9 cellular contexts compared by ENCODE assay signal in the genomic region with DNA sequence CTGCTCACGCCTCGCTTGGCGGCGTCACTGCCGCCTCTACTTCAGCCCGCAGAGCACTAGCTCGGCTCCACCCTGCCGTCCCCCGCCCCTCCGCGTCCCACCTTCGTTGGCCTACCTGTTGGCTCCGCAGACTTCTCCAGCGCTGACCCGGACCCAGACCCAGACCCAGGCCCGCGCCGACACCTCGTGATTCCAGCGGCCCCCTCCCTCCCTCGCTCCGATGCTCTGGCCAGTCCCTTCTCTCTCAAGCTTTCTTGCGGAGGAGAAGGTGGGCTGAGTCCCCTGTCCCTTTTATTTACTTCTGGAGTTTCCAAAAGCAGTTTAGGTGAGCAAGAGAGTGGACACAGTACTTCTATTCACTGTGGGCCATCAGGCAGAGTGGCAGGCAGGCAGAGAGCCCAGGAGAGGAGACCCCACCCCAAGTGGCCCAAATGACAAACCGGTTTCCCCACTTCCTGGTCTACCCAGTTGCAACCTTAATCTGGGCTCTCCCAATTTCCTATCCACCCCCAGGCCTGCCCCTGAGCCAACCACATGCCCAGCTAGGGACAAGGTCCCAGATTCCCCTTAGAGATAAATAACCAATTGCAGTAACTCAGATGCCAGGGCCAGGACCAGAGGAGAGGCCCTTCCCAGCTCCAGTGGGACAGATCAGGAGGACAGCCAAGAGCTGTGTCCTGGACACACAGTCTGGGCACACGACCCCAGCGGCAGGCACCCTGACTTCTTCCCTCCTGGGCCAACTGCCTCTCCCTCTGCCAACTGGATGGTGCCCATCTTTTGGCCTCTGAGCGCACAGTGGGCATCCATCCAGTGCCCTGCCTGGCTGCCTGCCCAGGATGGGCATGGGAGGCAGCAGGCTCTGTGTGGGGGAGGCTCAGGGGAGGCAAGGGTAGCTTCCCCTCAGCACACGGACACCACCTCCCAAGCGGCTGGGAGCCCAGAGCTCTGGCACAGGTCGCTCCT. TPM values are rescaled to one million over a fixed set of nuclear protein-coding genes. Genes with fewer than 3 reads are reported as not detected.
DNase-seq lines count a peak whose midpoint lies in the region; TF ChIP-seq lines count a peak whose summit lies in the region.
"Had no signal": no experiment of that assay in that cellular context is flagged by ENCODE, and none has a peak within 500 bp of the region (broad histone marks: within the 10 kb centered on the region; RNA-seq: fewer than 3 reads in every experiment).

No MANE protein-coding gene starts in this region.

- no peaks in the 10 kb centered on the region for H3K9me2 ChIP-seq in neural cell (ENCODE audit: insufficient read depth, low read length)

- peak; percentile 59 for TF ChIP-seq CTCF in C4-2B (conservative IDR thresholded peaks at IDR 0.05)
- no peak for TF ChIP-seq CTCF in neural cell (IDR thresholded peaks at IDR 0.05; ENCODE audit: poor library complexity, severe bottlenecking)
- no peak for TF ChIP-seq CTCF in GM10248 (IDR thresholded peaks at IDR 0.05; ENCODE audit: control extremely low read depth, extremely low read depth, low read depth, missing control alignments)

- CTCF ChIA-PET in GM10248 (lab: Yijun Ruan, JAX) = interaction anchor here (1.0 to 4.7 kb wide), 15 partner anchors 9 to 114 kb away, joined by 3 to 22 read pairs (median 4); no protein-coding TSS in a partner anchor

- no peaks in the 10 kb centered on the region for H3K9me3 ChIP-seq in neural cell (ENCODE audit: low read length)

- H2AFZ ChIP-seq in neural cell (ENCODE audit: low read depth, low read length) = peak overlapping the region; percentile 27

- H3K9ac ChIP-seq in neural cell (ENCODE audit: low read length) = peak overlapping the region; percentile 87

- no peaks in the 10 kb centered on the region for H4K20me1 ChIP-seq in neural cell (ENCODE audit: insufficient read depth)

- peak; percentile 30 for DNase-seq in NCI-H2029 treated with DMSO at 0.1 percent for 48 hours (lab: John Stamatoyannopoulos, UW)
- DNase-seq in ecto neural progenitor cell (ENCODE audit: low spot score) = peak; percentile 53
- DNase-seq in NCI-H2081 treated with DMSO at 0.1 percent for 48 hours (lab: John Stamatoyannopoulos, UW) = no peak
- DNase-seq in OCI-M1 (lab: John Stamatoyannopoulos, UW) = no peak
- no peak for DNase-seq in GM10248 (ENCODE audit: extremely low spot score)
- no peak for DNase-seq in SHP77 (lab: John Stamatoyannopoulos, UW)
- DNase-seq: kidney glomerular epithelial cell had no signal

- H3K4me2 ChIP-seq in neural cell (ENCODE audit: low read length) = peak overlapping the region; percentile 39

- no peak for TF ChIP-seq RAD21 in neural cell (conservative IDR thresholded peaks at IDR 0.05)

- no peaks in the 10 kb centered on the region for H3K36me3 ChIP-seq in neural cell (ENCODE audit: insufficient read depth, low read length)

- H3K4me3 ChIP-seq in neural cell (ENCODE audit: low read length) = peak overlapping the region; percentile 81

- H3F3A ChIP-seq in neural cell (ENCODE audit: insufficient read depth, low read length, poor library complexity, severe bottlenecking) = peaks cover 4% of the 10 kb centered on the region

- no peaks in the 10 kb centered on the region for H3K27me3 ChIP-seq in neural cell (ENCODE audit: insufficient read depth, low read depth, low read length)

- peak overlapping the region; percentile 93 for H3K27ac ChIP-seq in C4-2B
- H3K27ac ChIP-seq in neural cell (ENCODE audit: low read length) = peak overlapping the region; percentile 81

- POLR2A ChIA-PET in GM10248 (lab: Yijun Ruan, JAX) = interaction anchor here (0.5 kb wide), 1 partner anchor 46 kb away, joined by 3 read pairs; no protein-coding TSS in a partner anchor

- TF ChIP-seq EP300 in neural cell (conservative IDR thresholded peaks at IDR 0.05; ENCODE audit: poor library complexity, severe bottlenecking) = no peak

- peaks cover 42% of the 10 kb centered on the region for H3K79me2 ChIP-seq in neural cell (replicated peaks; ENCODE audit: insufficient read depth, low read length)

TF ChIP-seq in neural cell, 6 proteins besides CTCF, POLR2A, EP300 and RAD21:
- TF ChIP-seq POLR2AphosphoS5 (IDR thresholded peaks at IDR 0.05) = no peak

RNA-seq across cellular contexts. Expression of a gene that starts 1.2 kb away (rescaled TPM):
- polyA plus RNA-seq in neural cell = 18.0 and 22.8 TPM in 2 replicates
- polyA minus RNA-seq in neural cell = 52.8 and 59.2 TPM in 2 replicates

Comparison
In these comparisons a context has a peak if more than half of its experiments do, and no peak if none do; other contexts are left out.
1. DNase-seq: peak in NCI-H2029 treated with DMSO at 0.1 percent for 48 hours (single experiment) and ecto neural progenitor cell (single experiment); none in NCI-H2081 treated with DMSO at 0.1 percent for 48 hours (single experiment), OCI-M1 (single experiment), GM10248 (single experiment) and SHP77 (0 of 2).